Comparison of ENCODE assay signal across 8 cellular contexts in genomic region chr5:24712947-24713346, GRCh38.
"Had no signal": no experiment of that assay in that cellular context is flagged by ENCODE, and none has a peak within 500 bp of the region (broad histone marks: within the 10 kb centered on the region; RNA-seq: fewer than 3 reads in every experiment).

No MANE protein-coding gene starts in this region.

- H3K4me3 ChIP-seq: GM23338, K562 had no signal

- H3K27ac ChIP-seq: HL-60 had no signal

- H2AFZ ChIP-seq: GM23338 had no signal

- ATAC-seq: GM23338, HepG2, K562 had no signal

- DNase-seq: H9, HCEC 1CT, IMR-90, KG1 had no signal

- H3K4me2 ChIP-seq: GM23338 had no signal
